In genomic region chr5:131164161-131164930, GRCh38 we compare ENCODE assay signal across 1 cellular context.
TF ChIP-seq lines count a peak whose summit lies in the region.

No MANE protein-coding gene starts in this region.

TF ChIP-seq in GM12878, 131 proteins besides CTCF, POLR2A, EP300 and RAD21 (continued from another document and continues in another):
- TF ChIP-seq CREM (IDR thresholded peaks at IDR 0.05; ENCODE audit: low read depth), result 0 out of 2 replicates have a peak, but pooled peaks have one; percentile 15
- TF ChIP-seq KLF5 (IDR thresholded peaks at IDR 0.05; ENCODE audit: partially characterized antibody), result no peak
- no peak for TF ChIP-seq ESRRA (IDR thresholded peaks at IDR 0.05; ENCODE audit: low read length)
- no peak for TF ChIP-seq WRNIP1 (IDR thresholded peaks at IDR 0.05; ENCODE audit: borderline replicate concordance, low read depth, low read length)
- TF ChIP-seq ZZZ3 (IDR thresholded peaks at IDR 0.05; ENCODE audit: control insufficient read depth, insufficient read length, low read depth), result no peak
- no peak for TF ChIP-seq TCF12 (IDR thresholded peaks at IDR 0.05; ENCODE audit: low read depth, low read length)
- no peak for TF ChIP-seq PAX8 (IDR thresholded peaks at IDR 0.05)
- no peak for TF ChIP-seq JUND (IDR thresholded peaks at IDR 0.05; ENCODE audit: low read depth, low read length)
- TF ChIP-seq HDGF (IDR thresholded peaks at IDR 0.05), result no peak
- TF ChIP-seq USF1 (IDR thresholded peaks at IDR 0.05; ENCODE audit: borderline replicate concordance, extremely low read length, insufficient read depth, low read depth, low read length), result no peak
- peak; percentile 76 for TF ChIP-seq SMARCA5 (IDR thresholded peaks at IDR 0.05)
- TF ChIP-seq BHLHE40 (IDR thresholded peaks at IDR 0.05; ENCODE audit: borderline replicate concordance in 1 of 2, low read depth in 2 of 2, low read length in 1 of 2), result peak in 1 of 2 experiments; percentile 34; a peak in 2 of 4 replicates
- no peak for TF ChIP-seq PML (IDR thresholded peaks at IDR 0.05; ENCODE audit: low read length)
- TF ChIP-seq TCF3 (IDR thresholded peaks at IDR 0.05; ENCODE audit: borderline replicate concordance, insufficient read depth, low read depth, low read length), result no peak
- TF ChIP-seq, protein P1, sequence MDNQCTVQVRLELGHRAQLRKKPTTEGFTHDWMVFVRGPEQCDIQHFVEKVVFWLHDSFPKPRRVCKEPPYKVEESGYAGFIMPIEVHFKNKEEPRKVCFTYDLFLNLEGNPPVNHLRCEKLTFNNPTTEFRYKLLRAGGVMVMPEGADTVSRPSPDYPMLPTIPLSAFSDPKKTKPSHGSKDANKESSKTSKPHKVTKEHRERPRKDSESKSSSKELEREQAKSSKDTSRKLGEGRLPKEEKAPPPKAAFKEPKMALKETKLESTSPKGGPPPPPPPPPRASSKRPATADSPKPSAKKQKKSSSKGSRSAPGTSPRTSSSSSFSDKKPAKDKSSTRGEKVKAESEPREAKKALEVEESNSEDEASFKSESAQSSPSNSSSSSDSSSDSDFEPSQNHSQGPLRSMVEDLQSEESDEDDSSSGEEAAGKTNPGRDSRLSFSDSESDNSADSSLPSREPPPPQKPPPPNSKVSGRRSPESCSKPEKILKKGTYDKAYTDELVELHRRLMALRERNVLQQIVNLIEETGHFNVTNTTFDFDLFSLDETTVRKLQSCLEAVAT (IDR thresholded peaks at IDR 0.05), result no peak
- peak; percentile 55; the same call in 1 of the 2 replicates for TF ChIP-seq DPF2 (IDR thresholded peaks at IDR 0.05)
- TF ChIP-seq GATAD2B (conservative IDR thresholded peaks at IDR 0.05; ENCODE audit: low read depth), result 0 out of 2 replicates have a peak, but pooled peaks have one; percentile 90
- TF ChIP-seq ZNF592 (IDR thresholded peaks at IDR 0.05), result no peak
- TF ChIP-seq SPI1 (IDR thresholded peaks at IDR 0.05; ENCODE audit: borderline replicate concordance, insufficient read depth, low read depth, low read length), result no peak
- TF ChIP-seq HCFC1 (IDR thresholded peaks at IDR 0.05; ENCODE audit: low read length), result no peak
- no peak for TF ChIP-seq IKZF1 (conservative IDR thresholded peaks at IDR 0.05)
- peak; percentile 40; the same call in 1 of the 2 replicates for TF ChIP-seq NR2F1 (conservative IDR thresholded peaks at IDR 0.05)
- TF ChIP-seq, protein P2, sequence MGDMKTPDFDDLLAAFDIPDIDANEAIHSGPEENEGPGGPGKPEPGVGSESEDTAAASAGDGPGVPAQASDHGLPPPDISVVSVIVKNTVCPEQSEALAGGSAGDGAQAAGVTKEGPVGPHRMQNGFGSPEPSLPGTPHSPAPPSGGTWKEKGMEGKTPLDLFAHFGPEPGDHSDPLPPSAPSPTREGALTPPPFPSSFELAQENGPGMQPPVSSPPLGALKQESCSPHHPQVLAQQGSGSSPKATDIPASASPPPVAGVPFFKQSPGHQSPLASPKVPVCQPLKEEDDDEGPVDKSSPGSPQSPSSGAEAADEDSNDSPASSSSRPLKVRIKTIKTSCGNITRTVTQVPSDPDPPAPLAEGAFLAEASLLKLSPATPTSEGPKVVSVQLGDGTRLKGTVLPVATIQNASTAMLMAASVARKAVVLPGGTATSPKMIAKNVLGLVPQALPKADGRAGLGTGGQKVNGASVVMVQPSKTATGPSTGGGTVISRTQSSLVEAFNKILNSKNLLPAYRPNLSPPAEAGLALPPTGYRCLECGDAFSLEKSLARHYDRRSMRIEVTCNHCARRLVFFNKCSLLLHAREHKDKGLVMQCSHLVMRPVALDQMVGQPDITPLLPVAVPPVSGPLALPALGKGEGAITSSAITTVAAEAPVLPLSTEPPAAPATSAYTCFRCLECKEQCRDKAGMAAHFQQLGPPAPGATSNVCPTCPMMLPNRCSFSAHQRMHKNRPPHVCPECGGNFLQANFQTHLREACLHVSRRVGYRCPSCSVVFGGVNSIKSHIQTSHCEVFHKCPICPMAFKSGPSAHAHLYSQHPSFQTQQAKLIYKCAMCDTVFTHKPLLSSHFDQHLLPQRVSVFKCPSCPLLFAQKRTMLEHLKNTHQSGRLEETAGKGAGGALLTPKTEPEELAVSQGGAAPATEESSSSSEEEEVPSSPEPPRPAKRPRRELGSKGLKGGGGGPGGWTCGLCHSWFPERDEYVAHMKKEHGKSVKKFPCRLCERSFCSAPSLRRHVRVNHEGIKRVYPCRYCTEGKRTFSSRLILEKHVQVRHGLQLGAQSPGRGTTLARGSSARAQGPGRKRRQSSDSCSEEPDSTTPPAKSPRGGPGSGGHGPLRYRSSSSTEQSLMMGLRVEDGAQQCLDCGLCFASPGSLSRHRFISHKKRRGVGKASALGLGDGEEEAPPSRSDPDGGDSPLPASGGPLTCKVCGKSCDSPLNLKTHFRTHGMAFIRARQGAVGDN (IDR thresholded peaks at IDR 0.05), result 0 out of 2 replicates have a peak, but pooled peaks have one; percentile 29
- TF ChIP-seq KAT2A (conservative IDR thresholded peaks at IDR 0.05; ENCODE audit: control insufficient read depth, low read depth, low read length), result no peak
- TF ChIP-seq SMAD5 (IDR thresholded peaks at IDR 0.05; ENCODE audit: low read depth), result no peak
- no peak for TF ChIP-seq RAD51 (IDR thresholded peaks at IDR 0.05)
- TF ChIP-seq NKRF (conservative IDR thresholded peaks at IDR 0.05), result peak; percentile 84
- TF ChIP-seq, protein P3, sequence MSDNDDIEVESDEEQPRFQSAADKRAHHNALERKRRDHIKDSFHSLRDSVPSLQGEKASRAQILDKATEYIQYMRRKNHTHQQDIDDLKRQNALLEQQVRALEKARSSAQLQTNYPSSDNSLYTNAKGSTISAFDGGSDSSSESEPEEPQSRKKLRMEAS (IDR thresholded peaks at IDR 0.05; ENCODE audit: low read depth, low read length), result peak; percentile 14
- no peak for TF ChIP-seq CHD2 (IDR thresholded peaks at IDR 0.05; ENCODE audit: borderline replicate concordance, low read depth, low read length)
- TF ChIP-seq, protein P4, sequence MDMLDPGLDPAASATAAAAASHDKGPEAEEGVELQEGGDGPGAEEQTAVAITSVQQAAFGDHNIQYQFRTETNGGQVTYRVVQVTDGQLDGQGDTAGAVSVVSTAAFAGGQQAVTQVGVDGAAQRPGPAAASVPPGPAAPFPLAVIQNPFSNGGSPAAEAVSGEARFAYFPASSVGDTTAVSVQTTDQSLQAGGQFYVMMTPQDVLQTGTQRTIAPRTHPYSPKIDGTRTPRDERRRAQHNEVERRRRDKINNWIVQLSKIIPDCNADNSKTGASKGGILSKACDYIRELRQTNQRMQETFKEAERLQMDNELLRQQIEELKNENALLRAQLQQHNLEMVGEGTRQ (IDR thresholded peaks at IDR 0.05; ENCODE audit: borderline replicate concordance, low read depth, low read length), result no peak
- TF ChIP-seq ZBED1 (IDR thresholded peaks at IDR 0.05; ENCODE audit: borderline replicate concordance), result no peak; the same call in 1 of the 2 replicates
- TF ChIP-seq IRF4 (IDR thresholded peaks at IDR 0.05; ENCODE audit: low read depth, low read length), result no peak
- peak; percentile 36 for TF ChIP-seq MXI1 (IDR thresholded peaks at IDR 0.05; ENCODE audit: low read depth, low read length)
- TF ChIP-seq CUX1 (IDR thresholded peaks at IDR 0.05; ENCODE audit: insufficient replicate concordance, low read depth, low read length), result no peak
- TF ChIP-seq, protein P5, sequence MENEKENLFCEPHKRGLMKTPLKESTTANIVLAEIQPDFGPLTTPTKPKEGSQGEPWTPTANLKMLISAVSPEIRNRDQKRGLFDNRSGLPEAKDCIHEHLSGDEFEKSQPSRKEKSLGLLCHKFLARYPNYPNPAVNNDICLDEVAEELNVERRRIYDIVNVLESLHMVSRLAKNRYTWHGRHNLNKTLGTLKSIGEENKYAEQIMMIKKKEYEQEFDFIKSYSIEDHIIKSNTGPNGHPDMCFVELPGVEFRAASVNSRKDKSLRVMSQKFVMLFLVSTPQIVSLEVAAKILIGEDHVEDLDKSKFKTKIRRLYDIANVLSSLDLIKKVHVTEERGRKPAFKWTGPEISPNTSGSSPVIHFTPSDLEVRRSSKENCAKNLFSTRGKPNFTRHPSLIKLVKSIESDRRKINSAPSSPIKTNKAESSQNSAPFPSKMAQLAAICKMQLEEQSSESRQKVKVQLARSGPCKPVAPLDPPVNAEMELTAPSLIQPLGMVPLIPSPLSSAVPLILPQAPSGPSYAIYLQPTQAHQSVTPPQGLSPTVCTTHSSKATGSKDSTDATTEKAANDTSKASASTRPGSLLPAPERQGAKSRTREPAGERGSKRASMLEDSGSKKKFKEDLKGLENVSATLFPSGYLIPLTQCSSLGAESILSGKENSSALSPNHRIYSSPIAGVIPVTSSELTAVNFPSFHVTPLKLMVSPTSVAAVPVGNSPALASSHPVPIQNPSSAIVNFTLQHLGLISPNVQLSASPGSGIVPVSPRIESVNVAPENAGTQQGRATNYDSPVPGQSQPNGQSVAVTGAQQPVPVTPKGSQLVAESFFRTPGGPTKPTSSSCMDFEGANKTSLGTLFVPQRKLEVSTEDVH (IDR thresholded peaks at IDR 0.05; ENCODE audit: low read depth, partially characterized antibody), result no peak
